In the genomic region with DNA sequence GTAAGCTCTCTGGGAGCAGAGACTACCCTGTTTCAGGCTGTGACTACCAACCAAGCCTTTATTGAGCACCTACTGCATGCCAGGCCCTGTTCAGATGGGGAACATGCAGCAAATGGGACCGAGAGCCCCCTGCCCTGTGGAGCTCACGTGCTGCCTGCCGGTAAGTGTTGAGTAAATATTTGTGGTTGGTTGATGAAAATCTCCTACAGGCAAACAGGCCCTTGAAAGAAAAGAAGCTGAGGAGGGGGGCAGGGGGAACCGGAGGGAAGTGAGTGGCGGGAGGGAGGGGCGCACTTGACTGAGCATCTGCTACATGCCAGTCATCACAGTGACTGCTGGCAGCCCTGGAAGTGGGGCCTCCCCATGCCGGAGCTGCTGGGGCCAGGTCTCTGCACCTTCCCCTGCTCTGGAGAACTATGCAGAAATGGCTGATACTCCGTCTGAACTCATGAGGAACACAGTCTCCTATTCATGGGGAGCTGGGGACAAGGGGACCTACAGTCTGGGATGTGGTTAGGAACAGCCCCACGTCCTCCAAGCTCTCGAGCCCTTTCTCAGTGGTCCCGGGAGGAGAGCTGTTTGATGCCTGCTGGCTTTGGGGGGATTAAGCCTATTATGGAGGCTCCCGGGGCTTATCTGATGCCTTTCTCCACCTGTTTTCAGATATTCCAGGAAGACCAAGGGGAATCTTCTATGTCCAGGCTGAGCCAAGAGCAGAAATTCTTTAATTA, we compare ENCODE assay signal across 16 cellular contexts. TPM values are rescaled to one million over a fixed set of nuclear protein-coding genes. Genes with fewer than 3 reads are reported as not detected.
A peak's percentile ranks its signal among the peaks of the same experiment; 100 is the strongest.
DNase-seq lines count a peak whose midpoint lies in the region; ATAC-seq, FAIRE-seq and TF ChIP-seq lines count a peak whose summit lies in the region.
"Had no signal": no experiment of that assay in that cellular context is flagged by ENCODE, and none has a peak within 500 bp of the region (broad histone marks: within the 10 kb centered on the region; RNA-seq: fewer than 3 reads in every experiment).

No MANE protein-coding gene starts in this region.

- H2BK5ac ChIP-seq in mesendoderm (ENCODE audit: low read length): no peak overlapping the region

- no peak for TF ChIP-seq CTCF in pancreas (IDR thresholded peaks at IDR 0.05)

- H3K36me3 ChIP-seq in mesendoderm (ENCODE audit: control insufficient read depth, insufficient read depth, low read length) (no peaks in the 10 kb centered on the region), pancreas (no peaks in the 10 kb centered on the region)

- H3K27me3 ChIP-seq in mesendoderm (ENCODE audit: insufficient read depth, low read length, poor library complexity) (no peaks in the 10 kb centered on the region), pancreas (no peaks in the 10 kb centered on the region)

- no peak for ATAC-seq in pancreas
- ATAC-seq: effector memory CD8-positive, alpha-beta T cell had no signal

- H4K8ac ChIP-seq in mesendoderm (ENCODE audit: low read depth, low read length): no peak overlapping the region

- no peak overlapping the region for H3K4ac ChIP-seq in mesendoderm (ENCODE audit: low read depth, low read length)

- no peaks in the 10 kb centered on the region for H3K79me2 ChIP-seq in mesendoderm (ENCODE audit: control insufficient read depth, insufficient read depth, low read length)

- no peak overlapping the region for H4K5ac ChIP-seq in mesendoderm (ENCODE audit: low read length)

- FAIRE-seq in pancreas (lab: Jason Lieb, UNC): no peak
- FAIRE-seq: bronchial epithelial cell, keratinocyte, TTC549 had no signal

- peak; percentile 63 for DNase-seq in DMS53 (lab: John Stamatoyannopoulos, UW)
- DNase-seq in NCI-H1417 treated with DMSO at 0.1 percent for 48 hours (lab: John Stamatoyannopoulos, UW): peak; percentile 66
- peak; percentile 16 for DNase-seq in NCI-H526 treated with DMSO at 0.1 percent for 48 hours (lab: John Stamatoyannopoulos, UW)
- DNase-seq in mesendoderm: peak; percentile 21
- DNase-seq in occipital lobe (lab: John Stamatoyannopoulos, UW): no peak
- no peak for DNase-seq in pancreas
- DNase-seq in AG08396 (ENCODE audit: low spot score): no peak
- no peak for DNase-seq in RPMI8226
- DNase-seq: activated naive CD4-positive, alpha-beta T cell treated with anti-CD3 and anti-CD28 coated beads, Interleukin-2, amount 10 ng/mL, durations not matched to agents 7 days and 5 days; effector memory CD8-positive, alpha-beta T cell; foreskin fibroblast; naive B cell; SIG-M5 had no signal

- intact Hi-C loops in pancreas (cut with DNase I): no loop called here

- H2BK15ac ChIP-seq in mesendoderm (replicated peaks; ENCODE audit: low read depth): no peak overlapping the region

- H3K4me1 ChIP-seq in mesendoderm (ENCODE audit: control insufficient read depth, low read depth, low read length) (no peaks in the 10 kb centered on the region), pancreas (peaks cover 32 to 48% (median 44%) of the 10 kb centered on the region in 3 donors)

- no peak overlapping the region for H3K9ac ChIP-seq in mesendoderm (ENCODE audit: low read length)

- H3K56ac ChIP-seq in mesendoderm (ENCODE audit: low read length): no peak overlapping the region

- no peak overlapping the region for H3K4me2 ChIP-seq in mesendoderm (ENCODE audit: low read length)

- H3K79me1 ChIP-seq in mesendoderm (ENCODE audit: low read length): no peaks in the 10 kb centered on the region

- H3K9me3 ChIP-seq in pancreas: no peaks in the 10 kb centered on the region

- no peak overlapping the region for H3K4me3 ChIP-seq in mesendoderm (ENCODE audit: low read length)
- no peak overlapping the region for H3K4me3 ChIP-seq in pancreas

- WGBS in mesendoderm (ENCODE audit: extremely low coverage, insufficient coverage, low lambda C conversion rate): no CpG with 5 or more reads among the region's 12 CpGs
- WGBS in pancreas, 2 donors: 57 to 59% methylated on average over 12 of the region's 12 CpGs

- no peak overlapping the region for H2AK5ac ChIP-seq in mesendoderm (ENCODE audit: low read length)

- H3K23ac ChIP-seq in mesendoderm (ENCODE audit: low read length): no peak overlapping the region

- H3K27ac ChIP-seq in mesendoderm (ENCODE audit: low read depth, low read length) (no peak overlapping the region), pancreas (no peak overlapping the region)

- no peak overlapping the region for H2BK120ac ChIP-seq in mesendoderm (ENCODE audit: low read depth, low read length)

- no peak overlapping the region for H3K18ac ChIP-seq in mesendoderm (ENCODE audit: low read length)

RNA-seq across cellular contexts. Expression of a gene that starts 34.1 kb away (rescaled TPM):
- 4.5 TPM for polyA plus RNA-seq in mesendoderm (2013, experiment 1 of 2)
- polyA plus RNA-seq in mesendoderm (2013, experiment 2 of 2): 4.2 TPM
- total RNA-seq in occipital lobe (16.2 TPM), pancreas (10 to 100 TPM; 26.0 to 37.8 (median 30.3) TPM)
- 100 to 1,000 TPM in 1 of 2 donors, 10 to 100 TPM in 1; 85.1 to 126 TPM for polyA plus RNA-seq in pancreas

RNA-seq across cellular contexts. Expression of a gene that starts 54.1 kb away (rescaled TPM):
- 212 TPM for polyA plus RNA-seq in mesendoderm (2013, experiment 1 of 2)
- 213 TPM for polyA plus RNA-seq in mesendoderm (2013, experiment 2 of 2)
- 69.4 TPM for total RNA-seq in occipital lobe
- 10 to 100 TPM; 23.7 to 73.0 (median 39.3) TPM for total RNA-seq in pancreas
- polyA plus RNA-seq in pancreas: 10 to 100 TPM; 34.2 to 37.6 TPM

Comparison
In these comparisons a context has a peak if more than half of its experiments do, and no peak if none do; other contexts are left out.
1. DNase-seq: peak in DMS53 (single experiment), NCI-H1417 treated with DMSO at 0.1 percent for 48 hours (single experiment), NCI-H526 treated with DMSO at 0.1 percent for 48 hours (single experiment) and mesendoderm (single experiment); none in occipital lobe (single experiment), pancreas (0 of 6), AG08396 (single experiment) and RPMI8226 (single experiment).